16 cellular contexts compared by ENCODE assay signal in the genomic region with DNA sequence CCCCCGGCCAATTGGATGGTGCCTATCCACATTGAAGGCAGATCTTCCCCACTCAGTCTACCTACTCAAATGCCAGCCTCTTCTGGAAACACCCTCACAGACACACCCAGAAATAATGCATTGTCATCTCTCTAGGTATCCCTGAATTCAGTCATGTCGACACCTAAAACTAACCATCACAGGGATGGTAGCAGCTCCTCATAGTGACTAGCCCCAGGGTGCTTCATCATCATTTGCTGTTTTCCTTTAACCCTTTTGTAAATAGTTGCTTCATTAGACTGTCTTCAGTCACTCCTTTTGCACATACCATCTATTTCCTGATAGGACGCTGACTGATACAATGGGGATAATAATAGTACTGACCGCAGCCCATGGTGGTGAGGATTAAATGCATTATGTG. TPM values are rescaled to one million over a fixed set of nuclear protein-coding genes. Genes with fewer than 3 reads are reported as not detected.
DNase-seq lines count a peak whose midpoint lies in the region; ATAC-seq and TF ChIP-seq lines count a peak whose summit lies in the region.
"Had no signal": no experiment of that assay in that cellular context is flagged by ENCODE, and none has a peak within 500 bp of the region (broad histone marks: within the 10 kb centered on the region; RNA-seq: fewer than 3 reads in every experiment).

No MANE protein-coding gene starts in this region.

- H3F3A ChIP-seq in GM23248 (ENCODE audit: insufficient read depth): peaks cover 50% of the 10 kb centered on the region
- H3F3A ChIP-seq in smooth muscle cell (ENCODE audit: low read depth): peaks cover 3% of the 10 kb centered on the region

- H4K20me1 ChIP-seq in GM23248 (ENCODE audit: insufficient read depth) (no peaks in the 10 kb centered on the region), smooth muscle cell (ENCODE audit: low read depth) (no peaks in the 10 kb centered on the region)

- H3K9ac ChIP-seq in GM23248 (peak overlapping the region; percentile 12; the same call in 1 of the 2 replicates), smooth muscle cell (ENCODE audit: low read depth) (no peak overlapping the region)

- 42% methylated on average over 4 of the region's 4 CpGs for WGBS in GM23248 (ENCODE audit: low coverage in 1 of 2, low lambda C conversion rate in 2 of 2, missing lambda C conversion rate in 2 of 2), 2 experiments
- WGBS in smooth muscle cell (ENCODE audit: low lambda C conversion rate): 85% methylated on average over 4 of the region's 4 CpGs

- DNase-seq in GM23248: peak; percentile 77
- DNase-seq in RPMI7951 (ENCODE audit: low read depth): peak; percentile 81
- DNase-seq in epithelial cell of esophagus (ENCODE audit: low read depth): peak; percentile 100
- no peak for DNase-seq in smooth muscle cell (lab: John Stamatoyannopoulos, UW; ENCODE audit: unreplicated experiment)
- DNase-seq in activated T-cell treated with anti-CD3 and anti-CD28 coated beads, Interleukin-2, amount 50 U/mL, for 1 hour: no peak
- no peak for DNase-seq in Right ventricle myocardium superior
- DNase-seq in 8988T: no peak
- DNase-seq: BE2C; CD4-positive, alpha-beta T cell; HCEC 1CT; NCI-H1048; NCI-H1436 treated with DMSO at 0.1 percent for 48 hours; NCI-H2081; NCI-H524 treated with DMSO at 0.1 percent for 48 hours; SJCRH30 had no signal

- no peaks in the 10 kb centered on the region for H3K9me2 ChIP-seq in GM23248 (ENCODE audit: insufficient read depth)

- peak overlapping the region; percentile 75 for H3K27ac ChIP-seq in GM23248
- peak overlapping the region; percentile 93 for H3K27ac ChIP-seq in smooth muscle cell (ENCODE audit: low read depth)
- H3K27ac ChIP-seq: SJCRH30 had no signal

- H3K4me2 ChIP-seq in GM23248 (ENCODE audit: unreplicated experiment) (peak overlapping the region; percentile 31), smooth muscle cell (no peak overlapping the region)

- intact Hi-C loops in Right ventricle myocardium superior (cut with DNase I): no loop called here

- ATAC-seq in HG03442 (IDR thresholded peaks at IDR 0.05; ENCODE audit: unreplicated experiment) (no peak), Right ventricle myocardium superior (ENCODE audit: poor library complexity) (no peak)

- H2AFZ ChIP-seq in GM23248: no peak overlapping the region
- no peak overlapping the region for H2AFZ ChIP-seq in smooth muscle cell (ENCODE audit: low read depth)

- H3K36me3 ChIP-seq in GM23248 (ENCODE audit: low read depth) (no peaks in the 10 kb centered on the region), smooth muscle cell (ENCODE audit: low read depth) (no peaks in the 10 kb centered on the region)
- H3K36me3 ChIP-seq: BE2C, SJCRH30 had no signal

- H3K4me3 ChIP-seq in GM23248: no peak overlapping the region
- H3K4me3 ChIP-seq in epithelial cell of esophagus (ENCODE audit: low read length): no peak overlapping the region
- no peak overlapping the region for H3K4me3 ChIP-seq in smooth muscle cell
- H3K4me3 ChIP-seq: SJCRH30 had no signal

- H3K4me1 ChIP-seq in GM23248 (ENCODE audit: insufficient read depth) (peaks cover 68% of the 10 kb centered on the region), smooth muscle cell (ENCODE audit: low read depth) (peaks cover 8% of the 10 kb centered on the region)
- H3K4me1 ChIP-seq: BE2C, SJCRH30 had no signal

- no peaks in the 10 kb centered on the region for H3K9me3 ChIP-seq in GM23248 (ENCODE audit: low read depth)
- no peaks in the 10 kb centered on the region for H3K9me3 ChIP-seq in smooth muscle cell (replicated peaks; ENCODE audit: low read depth)
- H3K9me3 ChIP-seq: BE2C, SJCRH30 had no signal

- in situ Hi-C loops in GM23248 (cut with MboI): no loop called here

- H3K79me2 ChIP-seq in GM23248 (ENCODE audit: insufficient read depth) (no peaks in the 10 kb centered on the region), smooth muscle cell (ENCODE audit: low read depth) (no peaks in the 10 kb centered on the region)

- no peaks in the 10 kb centered on the region for H3K27me3 ChIP-seq in GM23248 (replicated peaks; ENCODE audit: insufficient read depth)
- no peaks in the 10 kb centered on the region for H3K27me3 ChIP-seq in smooth muscle cell (ENCODE audit: low read depth)
- H3K27me3 ChIP-seq: BE2C, SJCRH30 had no signal

- TF ChIP-seq CTCF in epithelial cell of esophagus (IDR thresholded peaks at IDR 0.05; ENCODE audit: insufficient read depth, low read depth, low read length, missing control alignments) (no peak), smooth muscle cell (IDR thresholded peaks at IDR 0.05; ENCODE audit: borderline replicate concordance, insufficient read depth, poor library complexity, severe bottlenecking) (no peak)

RNA-seq across cellular contexts. Expression of a gene that starts 18.8 kb away (rescaled TPM):
- total RNA-seq in GM23248 (2014; rRNA removed; shearing (Covaris generic)): 50.8 and 55.9 TPM in 2 replicates
- polyA plus RNA-seq in GM23248 (2016; fragmentation: Nextera tagmentation; extraction: Ambion mirVana): 21.8 and 22.3 TPM in 2 replicates
- 24.4 and 24.8 TPM in 2 replicates for total RNA-seq in RPMI7951 (2014; rRNA removed; shearing (Covaris generic))
- 61.0 and 63.5 TPM in 2 replicates for total RNA-seq in smooth muscle cell
- polyA plus RNA-seq in smooth muscle cell: 23.4 and 23.8 TPM in 2 replicates
- total RNA-seq in Right ventricle myocardium superior: 45.5 TPM

Comparison
In these comparisons a context has a peak if more than half of its experiments do, and no peak if none do; other contexts are left out.
1. DNase-seq: peak in GM23248 (single experiment), RPMI7951 (single experiment) and epithelial cell of esophagus (single experiment); none in smooth muscle cell (single experiment), activated T-cell treated with anti-CD3 and anti-CD28 coated beads, Interleukin-2, amount 50 U/mL, for 1 hour (single experiment), Right ventricle myocardium superior (single experiment) and 8988T (single experiment).